In the genomic region with DNA sequence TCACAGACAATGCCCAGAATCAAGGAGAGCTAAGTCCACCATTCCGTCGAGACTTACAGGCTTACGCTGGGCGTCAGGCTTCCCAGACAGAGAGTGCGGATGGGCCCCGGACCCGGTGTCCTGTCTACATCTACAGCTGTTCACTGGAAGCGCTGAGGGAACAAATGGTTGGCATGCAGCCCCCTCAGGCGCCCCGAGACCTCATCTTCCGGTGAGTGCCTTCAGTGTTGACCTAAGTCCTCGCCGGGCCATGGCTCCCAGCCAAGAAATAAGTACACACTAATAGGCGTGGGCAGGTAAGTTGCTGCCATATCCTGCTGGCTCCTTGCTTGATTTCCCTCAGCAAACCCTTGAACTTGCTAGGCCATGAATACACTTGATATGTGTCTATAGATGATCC, we compare ENCODE assay signal across 16 cellular contexts. TPM values are rescaled to one million over a fixed set of nuclear protein-coding genes. Genes with fewer than 3 reads are reported as not detected.
A peak's percentile ranks its signal among the peaks of the same experiment; 100 is the strongest.
DNase-seq lines count a peak whose midpoint lies in the region; ATAC-seq, FAIRE-seq and TF ChIP-seq lines count a peak whose summit lies in the region.
"Had no signal": no experiment of that assay in that cellular context is flagged by ENCODE, and none has a peak within 500 bp of the region (broad histone marks: within the 10 kb centered on the region; RNA-seq: fewer than 3 reads in every experiment).

No MANE protein-coding gene starts in this region.

- no peak for DNase-seq in right lobe of liver
- DNase-seq in HepG2 (ENCODE audit: low spot score) = no peak
- peak in 3 of 4 donors; percentile 21 to 58 (median 41) for DNase-seq in body of pancreas
- peak; percentile 73 for DNase-seq in posterior vena cava (ENCODE audit: low spot score)
- no peak for DNase-seq in stimulated activated CD8-positive, alpha-beta memory T cell treated with anti-CD3 and anti-CD28 coated beads, Interleukin-4, amount 100 ng/mL, for 48 hours
- no peak for DNase-seq in SJCRH30
- DNase-seq: C1 segment of cervical spinal cord, NCI-H1048, NCI-H1436 treated with DMSO at 0.1 percent for 48 hours, NCI-H2081 treated with DMSO at 0.1 percent for 48 hours, NCI-H524, SK-N-SH had no signal

- in situ Hi-C loops in HepG2 (cut with HindIII; ENCODE audit: extremely low pct_ligation_motif_present, low pct_unique_long_range_greater_than_20kb) = no loop called here

- no peak for FAIRE-seq in HepG2 (lab: Jason Lieb, UNC)
- FAIRE-seq: A204.1 had no signal

- peaks cover 0 to 84% (median 44%) of the 10 kb centered on the region in 4 donors for H3K36me3 ChIP-seq in right lobe of liver
- H3K36me3 ChIP-seq in HepG2 (replicated peaks in 1 of 2; ENCODE audit: control insufficient read depth in 1 of 2, insufficient read depth in 2 of 2, low read length in 2 of 2) = peaks cover 24 to 75% of the 10 kb centered on the region in 2 experiments
- peaks cover 5 to 67% of the 10 kb centered on the region in 2 donors for H3K36me3 ChIP-seq in body of pancreas (replicated peaks in 1 of 2; ENCODE audit: insufficient read depth in 1 of 2, low read depth in 2 of 2)
- peaks cover 56% of the 10 kb centered on the region for H3K36me3 ChIP-seq in SJCRH30

- no peak overlapping the region for H3K9ac ChIP-seq in HepG2 (ENCODE audit: insufficient read depth, low read depth, low read length)
- H3K9ac ChIP-seq: SK-N-SH had no signal

- POLR2A ChIA-PET in HepG2 (lab: Yijun Ruan, JAX) = no interaction called here

- no TSS peak for BruUV-seq in HepG2 (replicated peaks; lab: Mats Ljungman, UMichigan)

- H3K79me2 ChIP-seq in HepG2 (ENCODE audit: insufficient read depth, low read length) = no peaks in the 10 kb centered on the region

- CTCF ChIA-PET in HepG2 (lab: Yijun Ruan, JAX; ENCODE audit: low intra/inter-chr PET ratio, low total read pairs) = no interaction called here

- H3K4me3 ChIP-seq in right lobe of liver = no peak overlapping the region
- no peak overlapping the region for H3K4me3 ChIP-seq in HepG2 (replicated peaks in 1 of 3; ENCODE audit: insufficient read depth in 1 of 3, low read depth in 2 of 3, low read length in 3 of 3)
- no peak overlapping the region for H3K4me3 ChIP-seq in body of pancreas
- no peak overlapping the region for H3K4me3 ChIP-seq in SJCRH30
- H3K4me3 ChIP-seq: HAP-1 had no signal

- H2AFZ ChIP-seq in HepG2 (ENCODE audit: low read length) = no peak overlapping the region

- TF ChIP-seq POLR2A in right lobe of liver (IDR thresholded peaks at IDR 0.05) (no peak), HepG2 (IDR thresholded peaks at IDR 0.05; ENCODE audit: insufficient read depth in 1 of 2, low read depth in 2 of 2, low read length in 2 of 2) (no peak), body of pancreas (IDR thresholded peaks at IDR 0.05) (no peak)

- no peaks in the 10 kb centered on the region for H3K27me3 ChIP-seq in right lobe of liver
- H3K27me3 ChIP-seq in HepG2 (ENCODE audit: control insufficient read depth in 1 of 2, insufficient read depth in 2 of 2, low read length in 2 of 2) = no peaks in the 10 kb centered on the region
- H3K27me3 ChIP-seq in body of pancreas = no peaks in the 10 kb centered on the region
- H3K27me3 ChIP-seq in SJCRH30 = no peaks in the 10 kb centered on the region

- TF ChIP-seq CTCF in right lobe of liver (IDR thresholded peaks at IDR 0.05) (no peak), HepG2 (CRISPR knock-in tag; IDR thresholded peaks at IDR 0.05) (no peak), body of pancreas (IDR thresholded peaks at IDR 0.05) (no peak)

- no peak for TF ChIP-seq EP300 in HepG2 (IDR thresholded peaks at IDR 0.05; ENCODE audit: low read depth in 2 of 2, low read length in 2 of 2)
- TF ChIP-seq EP300 in HepG2 (CRISPR knock-in tag; IDR thresholded peaks at IDR 0.05; ENCODE audit: borderline replicate concordance) = no peak

- no peaks in the 10 kb centered on the region for H3K4me1 ChIP-seq in right lobe of liver
- H3K4me1 ChIP-seq in HepG2 (ENCODE audit: insufficient read depth, low read length) = no peaks in the 10 kb centered on the region
- H3K4me1 ChIP-seq in body of pancreas = no peaks in the 10 kb centered on the region
- H3K4me1 ChIP-seq in SJCRH30 = no peaks in the 10 kb centered on the region
- H3K4me1 ChIP-seq: HAP-1 had no signal

- no peak overlapping the region for H3K4me2 ChIP-seq in HepG2 (ENCODE audit: low read depth, low read length)
- H3K4me2 ChIP-seq: SK-N-SH had no signal

- intact Hi-C loops in right lobe of liver (cut with DNase I) (no loop called here), HepG2 (cut with micrococcal nuclease; ENCODE audit: unreplicated experiment) (no loop called here), body of pancreas (cut with DNase I) (no loop called here), posterior vena cava (cut with DNase I) (loop anchor here in 1 of 2 donors (5.0 kb wide), 1 partner anchor 1730 kb away; no protein-coding TSS in a partner anchor)

- WGBS in right lobe of liver (ENCODE audit: insufficient coverage, low coverage, low lambda C conversion rate, missing lambda C conversion rate) = 28% methylated on average over 2 of the region's 14 CpGs
- WGBS in HepG2 (ENCODE audit: low lambda C conversion rate) = 98% methylated on average over 12 of the region's 14 CpGs
- WGBS in body of pancreas, 2 donors = 73 to 82% methylated on average over 8 to 13 of the region's 14 CpGs

- H3K27ac ChIP-seq in right lobe of liver (no peak overlapping the region), HepG2 (ENCODE audit: extremely low read length, insufficient read depth, low read length) (no peak overlapping the region), body of pancreas (no peak overlapping the region), SJCRH30 (no peak overlapping the region)

- H3K9me3 ChIP-seq in right lobe of liver (no peaks in the 10 kb centered on the region), HepG2 (ENCODE audit: low read length) (no peaks in the 10 kb centered on the region), body of pancreas (no peaks in the 10 kb centered on the region), SJCRH30 (replicated peaks) (no peaks in the 10 kb centered on the region)
- H3K9me3 ChIP-seq: HAP-1, SK-N-SH had no signal

- ATAC-seq in right lobe of liver = peak; percentile 13 to 43 (median 29)
- ATAC-seq in HepG2 = no peak
- ATAC-seq in body of pancreas = no peak
- ATAC-seq in GM21723 (IDR thresholded peaks at IDR 0.05; ENCODE audit: unreplicated experiment) = no peak
- ATAC-seq: Panc1 had no signal

- no peak for TF ChIP-seq RAD21 in HepG2 (CRISPR knock-in tag; IDR thresholded peaks at IDR 0.05)

- no peaks in the 10 kb centered on the region for H4K20me1 ChIP-seq in HepG2 (ENCODE audit: insufficient read depth, low read length)

RNA-seq across cellular contexts. Expression of a gene that starts 26.2 kb away (rescaled TPM):
- total RNA-seq in right lobe of liver (10 to 100 TPM; 33.8 to 52.9 (median 41.9) TPM), HepG2 (2016; rRNA removed; fragmentation: Illumina TruSeq; extraction: Trizol) (not detected in 2 replicates), body of pancreas (100 to 1,000 TPM; 101 to 157 TPM), posterior vena cava (10 to 100 TPM; 27.6 to 28.8 TPM)
- not detected in 2 replicates for total RNA-seq in HepG2 (2016; cell fraction: cytosol; rRNA removed; fragmentation: Illumina TruSeq; extraction: Trizol; ENCODE audit: low read depth)
- not detected in 2 replicates for total RNA-seq in HepG2 (2016; cell fraction: insoluble cytoplasmic fraction; rRNA removed; fragmentation: Illumina TruSeq; extraction: Trizol)
- total RNA-seq in HepG2 (2016; cell fraction: membrane; rRNA removed; fragmentation: Illumina TruSeq; extraction: Trizol) = not detected in 2 replicates
- not detected in 2 replicates for total RNA-seq in HepG2 (2016; cell fraction: nucleus; rRNA removed; fragmentation: Illumina TruSeq; extraction: Trizol)
- not detected in 2 replicates for polyA plus RNA-seq in HepG2 (2011; rRNA removed)
- not detected in 2 replicates for polyA plus RNA-seq in HepG2 (2011; cell fraction: cytosol; rRNA removed)
- polyA plus RNA-seq in HepG2 (2011; cell fraction: nucleus; rRNA removed) = not detected in 2 replicates
- polyA plus RNA-seq in HepG2 (2012) = 6.7 and 9.4 TPM in 2 replicates
- polyA plus RNA-seq in HepG2 (2016; cell fraction: cytosol; fragmentation: Illumina TruSeq; extraction: Trizol; ENCODE audit: low read depth) = not detected in 2 replicates
- polyA plus RNA-seq in HepG2 (2016; cell fraction: insoluble cytoplasmic fraction; fragmentation: Illumina TruSeq; extraction: Trizol; ENCODE audit: low read depth) = not detected in 2 replicates
- not detected in 2 replicates for polyA plus RNA-seq in HepG2 (2016; cell fraction: membrane; fragmentation: Illumina TruSeq; extraction: Trizol; ENCODE audit: low read depth)
- polyA plus RNA-seq in HepG2 (2016; cell fraction: nucleus; fragmentation: Illumina TruSeq; extraction: Trizol; ENCODE audit: insufficient read depth, low read depth) = not detected in 2 replicates
- polyA minus RNA-seq in HepG2 (2011; rRNA and poly(A)+ RNA removed; ENCODE audit: low replicate concordance) = 17.2 TPM in 1 of 2 replicates, not detected in the other
- not detected in 2 replicates for polyA minus RNA-seq in HepG2 (2011; cell fraction: cytosol; rRNA and poly(A)+ RNA removed)
- 0.64 TPM in 1 of 2 replicates, not detected in the other for polyA minus RNA-seq in HepG2 (2011; cell fraction: nucleus; rRNA and poly(A)+ RNA removed)
- 0.23 TPM in 1 of 2 replicates, not detected in the other for total RNA-seq in SJCRH30 (2014; rRNA removed; shearing (Covaris generic))

RNA-seq across cellular contexts. Expression of a gene that starts 37.8 kb away (rescaled TPM):
- total RNA-seq in right lobe of liver = 10 to 100 TPM; 12.7 to 30.4 (median 19.2) TPM
- total RNA-seq in HepG2 (2016; rRNA removed; fragmentation: Illumina TruSeq; extraction: Trizol) = 5.6 and 8.0 TPM in 2 replicates
- 3.8 TPM in 2 replicates for total RNA-seq in HepG2 (2016; cell fraction: cytosol; rRNA removed; fragmentation: Illumina TruSeq; extraction: Trizol; ENCODE audit: low read depth)
- total RNA-seq in HepG2 (2016; cell fraction: insoluble cytoplasmic fraction; rRNA removed; fragmentation: Illumina TruSeq; extraction: Trizol) = 4.3 and 9.7 TPM in 2 replicates
- 3.6 TPM in 2 replicates for total RNA-seq in HepG2 (2016; cell fraction: membrane; rRNA removed; fragmentation: Illumina TruSeq; extraction: Trizol)
- 17.5 and 18.0 TPM in 2 replicates for total RNA-seq in HepG2 (2016; cell fraction: nucleus; rRNA removed; fragmentation: Illumina TruSeq; extraction: Trizol)
- polyA plus RNA-seq in HepG2 (2011; rRNA removed) = 8.8 and 9.8 TPM in 2 replicates
- 2.2 and 3.1 TPM in 2 replicates for polyA plus RNA-seq in HepG2 (2011; cell fraction: cytosol; rRNA removed)
- 58.1 and 68.7 TPM in 2 replicates for polyA plus RNA-seq in HepG2 (2011; cell fraction: nucleus; rRNA removed)
- polyA plus RNA-seq in HepG2 (2012) = 7.8 and 8.7 TPM in 2 replicates
- polyA plus RNA-seq in HepG2 (2016; cell fraction: cytosol; fragmentation: Illumina TruSeq; extraction: Trizol; ENCODE audit: low read depth) = 0.57 and 0.69 TPM in 2 replicates
- 2.9 and 3.7 TPM in 2 replicates for polyA plus RNA-seq in HepG2 (2016; cell fraction: insoluble cytoplasmic fraction; fragmentation: Illumina TruSeq; extraction: Trizol; ENCODE audit: low read depth)
- 1.2 and 1.3 TPM in 2 replicates for polyA plus RNA-seq in HepG2 (2016; cell fraction: membrane; fragmentation: Illumina TruSeq; extraction: Trizol; ENCODE audit: low read depth)
- 23.7 and 25.9 TPM in 2 replicates for polyA plus RNA-seq in HepG2 (2016; cell fraction: nucleus; fragmentation: Illumina TruSeq; extraction: Trizol; ENCODE audit: insufficient read depth, low read depth)
- polyA minus RNA-seq in HepG2 (2011; rRNA and poly(A)+ RNA removed; ENCODE audit: low replicate concordance) = 36.3 and 51.9 TPM in 2 replicates
- polyA minus RNA-seq in HepG2 (2011; cell fraction: cytosol; rRNA and poly(A)+ RNA removed) = 3.5 and 5.0 TPM in 2 replicates
- polyA minus RNA-seq in HepG2 (2011; cell fraction: nucleus; rRNA and poly(A)+ RNA removed) = 55.9 and 71.0 TPM in 2 replicates
- 10 to 100 TPM; 25.9 to 61.6 TPM for total RNA-seq in body of pancreas
- 10 to 100 TPM; 43.3 to 45.8 TPM for total RNA-seq in posterior vena cava
- 15.5 and 19.5 TPM in 2 replicates for total RNA-seq in SJCRH30 (2014; rRNA removed; shearing (Covaris generic))

RNA-seq across cellular contexts. Expression of a gene that starts 37.9 kb away (rescaled TPM):
- total RNA-seq in right lobe of liver (10 to 100 TPM; 20.7 to 26.6 (median 24.1) TPM), HepG2 (2016; rRNA removed; fragmentation: Illumina TruSeq; extraction: Trizol) (77.4 and 112 TPM in 2 replicates), body of pancreas (10 to 100 TPM; 19.4 to 22.1 TPM), posterior vena cava (10 to 100 TPM; 27.0 to 30.5 TPM)
- 27.8 and 29.8 TPM in 2 replicates for total RNA-seq in HepG2 (2016; cell fraction: cytosol; rRNA removed; fragmentation: Illumina TruSeq; extraction: Trizol; ENCODE audit: low read depth)
- 79.1 and 119 TPM in 2 replicates for total RNA-seq in HepG2 (2016; cell fraction: insoluble cytoplasmic fraction; rRNA removed; fragmentation: Illumina TruSeq; extraction: Trizol)
- 39.9 and 44.3 TPM in 2 replicates for total RNA-seq in HepG2 (2016; cell fraction: membrane; rRNA removed; fragmentation: Illumina TruSeq; extraction: Trizol)
- 30.3 and 33.9 TPM in 2 replicates for total RNA-seq in HepG2 (2016; cell fraction: nucleus; rRNA removed; fragmentation: Illumina TruSeq; extraction: Trizol)
- 13.0 and 16.9 TPM in 2 replicates for polyA plus RNA-seq in HepG2 (2011; rRNA removed)
- polyA plus RNA-seq in HepG2 (2011; cell fraction: cytosol; rRNA removed) = 15.2 and 18.5 TPM in 2 replicates
- polyA plus RNA-seq in HepG2 (2011; cell fraction: nucleus; rRNA removed) = 27.4 and 29.3 TPM in 2 replicates
- 34.9 and 41.7 TPM in 2 replicates for polyA plus RNA-seq in HepG2 (2012)
- polyA plus RNA-seq in HepG2 (2016; cell fraction: cytosol; fragmentation: Illumina TruSeq; extraction: Trizol; ENCODE audit: low read depth) = 23.6 and 24.6 TPM in 2 replicates
- polyA plus RNA-seq in HepG2 (2016; cell fraction: insoluble cytoplasmic fraction; fragmentation: Illumina TruSeq; extraction: Trizol; ENCODE audit: low read depth) = 98.6 and 98.7 TPM in 2 replicates
- 30.8 and 31.0 TPM in 2 replicates for polyA plus RNA-seq in HepG2 (2016; cell fraction: membrane; fragmentation: Illumina TruSeq; extraction: Trizol; ENCODE audit: low read depth)
- 48.4 and 55.2 TPM in 2 replicates for polyA plus RNA-seq in HepG2 (2016; cell fraction: nucleus; fragmentation: Illumina TruSeq; extraction: Trizol; ENCODE audit: insufficient read depth, low read depth)
- 11.0 and 19.2 TPM in 2 replicates for polyA minus RNA-seq in HepG2 (2011; rRNA and poly(A)+ RNA removed; ENCODE audit: low replicate concordance)
- polyA minus RNA-seq in HepG2 (2011; cell fraction: cytosol; rRNA and poly(A)+ RNA removed) = 14.2 and 14.7 TPM in 2 replicates
- polyA minus RNA-seq in HepG2 (2011; cell fraction: nucleus; rRNA and poly(A)+ RNA removed) = 30.3 and 36.6 TPM in 2 replicates
- 33.9 and 39.3 TPM in 2 replicates for total RNA-seq in SJCRH30 (2014; rRNA removed; shearing (Covaris generic))

RNA-seq across cellular contexts. Expression of a gene that starts 59.7 kb away (rescaled TPM):
- total RNA-seq in right lobe of liver (10 to 100 TPM; 19.9 to 38.3 (median 29.2) TPM), HepG2 (2016; rRNA removed; fragmentation: Illumina TruSeq; extraction: Trizol) (29.7 and 55.2 TPM in 2 replicates), body of pancreas (10 to 100 TPM; 17.5 to 21.8 TPM), posterior vena cava (10 to 100 TPM; 58.2 to 64.6 TPM)
- 12.3 and 14.1 TPM in 2 replicates for total RNA-seq in HepG2 (2016; cell fraction: cytosol; rRNA removed; fragmentation: Illumina TruSeq; extraction: Trizol; ENCODE audit: low read depth)
- total RNA-seq in HepG2 (2016; cell fraction: insoluble cytoplasmic fraction; rRNA removed; fragmentation: Illumina TruSeq; extraction: Trizol) = 31.2 and 54.3 TPM in 2 replicates
- total RNA-seq in HepG2 (2016; cell fraction: membrane; rRNA removed; fragmentation: Illumina TruSeq; extraction: Trizol) = 23.3 and 25.4 TPM in 2 replicates
- 40.7 and 42.5 TPM in 2 replicates for total RNA-seq in HepG2 (2016; cell fraction: nucleus; rRNA removed; fragmentation: Illumina TruSeq; extraction: Trizol)
- 77.4 and 95.9 TPM in 2 replicates for polyA plus RNA-seq in HepG2 (2011; rRNA removed)
- 64.9 and 73.4 TPM in 2 replicates for polyA plus RNA-seq in HepG2 (2011; cell fraction: cytosol; rRNA removed)
- 44.8 and 54.7 TPM in 2 replicates for polyA plus RNA-seq in HepG2 (2011; cell fraction: nucleus; rRNA removed)
- 33.2 and 44.1 TPM in 2 replicates for polyA plus RNA-seq in HepG2 (2012)
- polyA plus RNA-seq in HepG2 (2016; cell fraction: cytosol; fragmentation: Illumina TruSeq; extraction: Trizol; ENCODE audit: low read depth) = 17.0 and 18.2 TPM in 2 replicates
- polyA plus RNA-seq in HepG2 (2016; cell fraction: insoluble cytoplasmic fraction; fragmentation: Illumina TruSeq; extraction: Trizol; ENCODE audit: low read depth) = 37.9 and 39.0 TPM in 2 replicates
- polyA plus RNA-seq in HepG2 (2016; cell fraction: membrane; fragmentation: Illumina TruSeq; extraction: Trizol; ENCODE audit: low read depth) = 23.8 and 25.7 TPM in 2 replicates
- polyA plus RNA-seq in HepG2 (2016; cell fraction: nucleus; fragmentation: Illumina TruSeq; extraction: Trizol; ENCODE audit: insufficient read depth, low read depth) = 78.4 and 80.0 TPM in 2 replicates
- polyA minus RNA-seq in HepG2 (2011; rRNA and poly(A)+ RNA removed; ENCODE audit: low replicate concordance) = 60.0 and 196 TPM in 2 replicates
- 18.8 and 25.8 TPM in 2 replicates for polyA minus RNA-seq in HepG2 (2011; cell fraction: cytosol; rRNA and poly(A)+ RNA removed)
- 9.5 and 12.1 TPM in 2 replicates for polyA minus RNA-seq in HepG2 (2011; cell fraction: nucleus; rRNA and poly(A)+ RNA removed)
- total RNA-seq in SJCRH30 (2014; rRNA removed; shearing (Covaris generic)) = 43.5 and 46.3 TPM in 2 replicates

Comparison
In these comparisons a context has a peak if more than half of its experiments do, and no peak if none do; other contexts are left out.
1. ATAC-seq: peak in right lobe of liver (4 of 4); none in HepG2 (single experiment), body of pancreas (single experiment) and GM21723 (single experiment).
2. RNA of a gene that starts 26.2 kb away (total RNA-seq): 101 to 157 TPM in body of pancreas, 33.8 to 52.9 TPM in right lobe of liver and 27.6 to 28.8 TPM in posterior vena cava; 0.23 TPM in SJCRH30 and not detected in HepG2; every median in the first group is over 10 times any median in the second.
3. DNase-seq: peak in body of pancreas (3 of 4) and posterior vena cava (single experiment); none in right lobe of liver (0 of 3), HepG2 (single experiment), stimulated activated CD8-positive, alpha-beta memory T cell treated with anti-CD3 and anti-CD28 coated beads, Interleukin-4, amount 100 ng/mL, for 48 hours (single experiment) and SJCRH30 (0 of 2).